Comparison of ENCODE assay signal across 19 cellular contexts in genomic region chr17:74244128-74244527, GRCh38. TPM values are rescaled to one million over a fixed set of nuclear protein-coding genes. Genes with fewer than 3 reads are reported as not detected.
"Had no signal": no experiment of that assay in that cellular context is flagged by ENCODE, and none has a peak within 500 bp of the region (broad histone marks: within the 10 kb centered on the region; RNA-seq: fewer than 3 reads in every experiment).

No MANE protein-coding gene starts in this region.

- H3K4me1 ChIP-seq: vagina had no signal

- H3K9me3 ChIP-seq: left lung, sigmoid colon, suprapubic skin, tibial artery, upper lobe of right lung, vagina had no signal

- H3K4me3 ChIP-seq: coronary artery, left lung, lung, sigmoid colon, skin epidermis, suprapubic skin, tibial artery, upper lobe of right lung, vagina had no signal

- H3K27me3 ChIP-seq: left lung, sigmoid colon, suprapubic skin, tibial artery, upper lobe of right lung, vagina had no signal

- DNase-seq: effector CD8-positive, alpha-beta T cell; islet precursor cell; left lung; mesendoderm; naive B cell; sigmoid colon; stimulated activated CD4-positive, alpha-beta T cell treated with anti-CD3 and anti-CD28 coated beads, Interleukin-2, amount 100 ng/mL, for 48 hours; stimulated activated naive CD4-positive, alpha-beta T cell treated with Interleukin-2 at 50 U/mL for 16 hours; tibial artery; upper lobe of right lung had no signal

- H3K36me3 ChIP-seq: left lung, sigmoid colon, suprapubic skin, upper lobe of right lung, vagina had no signal

- H3K27ac ChIP-seq: left lung, skin epidermis, suprapubic skin, tibial artery, upper lobe of right lung, vagina had no signal

RNA-seq across cellular contexts. Expression of gene DNAI2, which starts 29.9 kb away (rescaled TPM):
- total RNA-seq: glomerular endothelial cell, omental fat pad, pulmonary artery endothelial cell, sigmoid colon, suprapubic skin, upper lobe of right lung, vagina had no signal
- polyA plus RNA-seq: esophagus had no signal
